ENCODE assay signal across 8 cellular contexts in the genomic region with DNA sequence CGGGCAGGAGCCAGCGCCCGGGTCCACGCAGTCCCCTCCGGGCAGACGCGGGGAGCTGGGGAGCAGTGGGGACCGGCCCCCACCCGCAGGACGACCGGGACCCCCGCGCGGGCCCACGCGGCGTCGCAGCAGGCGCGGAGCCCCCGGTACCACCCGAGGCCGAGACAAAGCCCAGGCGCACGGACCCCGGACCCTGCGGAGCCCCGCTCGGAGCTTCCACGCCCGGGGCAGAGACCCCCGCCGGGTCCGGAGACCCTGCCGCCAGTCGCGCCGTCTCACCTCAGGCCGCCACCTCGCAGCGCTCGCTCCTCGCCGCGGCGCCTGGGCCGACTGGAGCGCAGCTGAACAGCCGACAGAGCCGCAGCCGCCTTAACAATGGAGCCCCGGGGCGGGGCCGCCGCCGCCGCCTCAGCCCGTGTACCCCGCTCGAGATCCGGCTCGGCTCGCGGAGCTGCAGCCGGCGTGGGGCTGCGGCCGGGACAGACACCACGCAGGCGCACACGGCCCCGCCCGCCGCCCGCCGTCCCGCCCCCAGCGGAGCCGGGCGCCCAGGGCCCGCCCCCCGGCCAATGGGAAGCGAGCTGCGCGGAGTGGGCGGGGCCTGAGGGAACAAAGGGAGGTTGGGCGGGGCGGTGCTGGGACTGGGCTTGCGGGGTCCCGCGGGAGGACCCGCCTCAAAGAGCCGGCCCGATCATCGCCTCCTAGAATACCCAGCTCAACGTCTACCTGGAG. TPM values are rescaled to one million over a fixed set of nuclear protein-coding genes. Genes with fewer than 3 reads are reported as not detected.
DNase-seq lines count a peak whose midpoint lies in the region; TF ChIP-seq lines count a peak whose summit lies in the region.

A gene with protein sequence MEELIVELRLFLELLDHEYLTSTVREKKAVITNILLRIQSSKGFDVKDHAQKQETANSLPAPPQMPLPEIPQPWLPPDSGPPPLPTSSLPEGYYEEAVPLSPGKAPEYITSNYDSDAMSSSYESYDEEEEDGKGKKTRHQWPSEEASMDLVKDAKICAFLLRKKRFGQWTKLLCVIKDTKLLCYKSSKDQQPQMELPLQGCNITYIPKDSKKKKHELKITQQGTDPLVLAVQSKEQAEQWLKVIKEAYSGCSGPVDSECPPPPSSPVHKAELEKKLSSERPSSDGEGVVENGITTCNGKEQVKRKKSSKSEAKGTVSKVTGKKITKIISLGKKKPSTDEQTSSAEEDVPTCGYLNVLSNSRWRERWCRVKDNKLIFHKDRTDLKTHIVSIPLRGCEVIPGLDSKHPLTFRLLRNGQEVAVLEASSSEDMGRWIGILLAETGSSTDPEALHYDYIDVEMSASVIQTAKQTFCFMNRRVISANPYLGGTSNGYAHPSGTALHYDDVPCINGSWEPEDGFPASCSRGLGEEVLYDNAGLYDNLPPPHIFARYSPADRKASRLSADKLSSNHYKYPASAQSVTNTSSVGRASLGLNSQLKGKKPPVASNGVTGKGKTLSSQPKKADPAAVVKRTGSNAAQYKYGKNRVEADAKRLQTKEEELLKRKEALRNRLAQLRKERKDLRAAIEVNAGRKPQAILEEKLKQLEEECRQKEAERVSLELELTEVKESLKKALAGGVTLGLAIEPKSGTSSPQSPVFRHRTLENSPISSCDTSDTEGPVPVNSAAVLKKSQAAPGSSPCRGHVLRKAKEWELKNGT (minus strand): TSS at position 485 of the 732 bp plus-strand sequence. CDS start 67,783 bp downstream, outside the sequence.

- H3K27ac ChIP-seq in right atrium auricular region: peak within 1 kb of the TSS; percentile 90
- peak within 1 kb of the TSS; percentile 85 to 86 for H3K27ac ChIP-seq in prostate gland
- peak within 1 kb of the TSS; percentile 93 to 98 (median 96) for H3K27ac ChIP-seq in transverse colon

- H3K9me3 ChIP-seq in right atrium auricular region: no peaks in the 10 kb centered on the region
- H3K9me3 ChIP-seq in prostate gland: no peaks in the 10 kb centered on the region
- H3K9me3 ChIP-seq in transverse colon: no peaks in the 10 kb centered on the region

- TF ChIP-seq CTCF in right atrium auricular region (IDR thresholded peaks at IDR 0.05) (no peak), prostate gland (IDR thresholded peaks at IDR 0.05) (no peak), transverse colon (IDR thresholded peaks at IDR 0.05) (no peak)

- H3K36me3 ChIP-seq in right atrium auricular region (no peaks in the 10 kb centered on the region), prostate gland (no peaks in the 10 kb centered on the region), transverse colon (no peaks in the 10 kb centered on the region)

- peak; percentile 83 for TF ChIP-seq POLR2A in prostate gland (IDR thresholded peaks at IDR 0.05)
- TF ChIP-seq POLR2A in transverse colon (IDR thresholded peaks at IDR 0.05): peak; percentile 86

- WGBS in prostate gland: under 1% methylated on average over 22 of the region's 96 CpGs
- WGBS in transverse colon (ENCODE audit: low coverage in 1 of 2), 2 donors: 2% methylated on average over 33 of the region's 96 CpGs; no CpG with 5 or more reads in 1 of the 2 donors

- intact Hi-C loops in prostate gland (cut with DNase I): loop anchor here (5.0 kb wide), 1 partner anchor 48 kb away; no protein-coding TSS in a partner anchor
- intact Hi-C loops in transverse colon (cut with DNase I; ENCODE audit: low total_unique reads): loop anchor here (10.0 kb wide), 1 partner anchor 165 kb away; no protein-coding TSS in a partner anchor

- peaks cover 0 to 27% of the 10 kb centered on the region in 2 donors for H3K4me1 ChIP-seq in right atrium auricular region
- H3K4me1 ChIP-seq in prostate gland (replicated peaks): no peaks in the 10 kb centered on the region
- peaks cover 2 to 43% (median 20%) of the 10 kb centered on the region in 4 donors for H3K4me1 ChIP-seq in transverse colon

- in situ Hi-C loops in transverse colon (cut with MboI; ENCODE audit: low pct_ligation_motif_present in 1 of 4, low pct_unique_long_range_greater_than_20kb in 1 of 4, low sequenced_read_pairs in 3 of 4): no loop called here

- H3K27me3 ChIP-seq in right atrium auricular region: no peaks in the 10 kb centered on the region
- H3K27me3 ChIP-seq in prostate gland (replicated peaks; ENCODE audit: insufficient read depth): no peaks in the 10 kb centered on the region
- no peaks in the 10 kb centered on the region for H3K27me3 ChIP-seq in transverse colon

- H3K4me3 ChIP-seq in right atrium auricular region (peak within 1 kb of the TSS; percentile 82 to 91), prostate gland (peak within 1 kb of the TSS; percentile 90 to 95), transverse colon (peak within 1 kb of the TSS; percentile 51 to 95 (median 70))

- no peak for TF ChIP-seq EP300 in transverse colon (IDR thresholded peaks at IDR 0.05; ENCODE audit: low read depth)

- DNase-seq in DMS53 treated with DMSO at 0.1 percent for 48 hours (lab: John Stamatoyannopoulos, UW; ENCODE audit: unreplicated experiment) (peak; percentile 80), GOT3 (lab: John Stamatoyannopoulos, UW) (peak; percentile 46), NCI-H1092 treated with DMSO at 0.1 percent for 48 hours (lab: John Stamatoyannopoulos, UW) (peak; percentile 82), T1000 (lab: John Stamatoyannopoulos, UW) (peak; percentile 91), anterior cingulate cortex (lab: John Stamatoyannopoulos, UW) (peak in 55 of 58 donors; percentile 14 to 88 (median 77)), right atrium auricular region (ENCODE audit: low spot score) (peak; percentile 83), prostate gland (ENCODE audit: low spot score) (peak; percentile 84), transverse colon (peak; percentile 91)

RNA-seq across cellular contexts. Expression of the gene that starts here (rescaled TPM):
- 10 to 100 TPM; 16.2 to 27.2 TPM for total RNA-seq in right atrium auricular region
- total RNA-seq in prostate gland: 10 to 100 TPM; 17.5 to 19.8 TPM
- total RNA-seq in transverse colon: 10 to 100 TPM; 25.1 to 56.9 (median 26.4) TPM

Comparison
In these comparisons a context has a peak if more than half of its experiments do, and no peak if none do; other contexts are left out.
1. Peak in every context shown above with its lines: DNase-seq, H3K4me3 ChIP-seq and H3K27ac ChIP-seq.